In the genomic region with DNA sequence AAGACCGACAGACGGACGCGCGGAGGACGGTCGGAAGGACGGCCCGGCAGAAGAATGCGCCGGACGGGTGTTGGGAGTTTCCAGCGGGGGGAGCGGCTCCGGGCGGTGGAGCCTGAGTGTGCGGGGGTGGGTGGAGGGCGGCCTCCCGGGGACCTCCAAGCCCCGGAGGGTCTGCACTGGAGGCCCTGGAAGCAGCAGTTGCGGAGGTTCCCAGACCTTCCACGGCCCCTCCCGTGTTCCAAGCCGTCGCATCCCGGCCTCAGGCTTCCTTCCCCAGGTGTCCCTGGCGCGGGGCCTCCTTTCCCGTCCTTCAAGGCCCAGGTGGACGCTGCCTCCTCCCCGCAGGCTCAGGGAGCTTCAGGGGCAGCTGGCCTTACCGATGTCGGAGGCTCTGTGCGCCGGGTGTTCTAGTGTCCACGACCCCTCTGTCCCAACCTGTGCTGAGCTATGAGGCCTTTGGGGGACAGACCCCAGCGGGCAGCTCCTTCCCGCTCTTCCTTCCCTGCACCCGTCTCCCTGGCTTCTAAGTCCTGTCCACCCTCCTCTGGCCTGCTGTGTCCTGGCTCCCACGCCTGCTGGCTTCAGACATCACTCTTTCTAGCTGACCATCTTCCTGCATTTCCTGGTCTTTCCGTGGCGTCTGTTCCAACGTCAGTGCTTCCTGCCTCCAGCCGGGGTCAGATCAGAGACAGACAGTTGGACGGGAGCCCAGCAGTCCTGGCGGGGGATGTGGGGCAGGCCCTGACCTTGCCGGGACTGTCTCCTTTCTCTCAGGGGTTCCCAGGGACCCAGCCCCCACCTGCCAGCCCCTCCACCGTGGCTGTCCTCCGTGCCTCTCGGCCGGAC, we compare ENCODE assay signal across 9 cellular contexts. TPM values are rescaled to one million over a fixed set of nuclear protein-coding genes. Genes with fewer than 3 reads are reported as not detected.
DNase-seq lines count a peak whose midpoint lies in the region; ATAC-seq, FAIRE-seq and TF ChIP-seq lines count a peak whose summit lies in the region.
"Had no signal": no experiment of that assay in that cellular context is flagged by ENCODE, and none has a peak within 500 bp of the region (broad histone marks: within the 10 kb centered on the region; RNA-seq: fewer than 3 reads in every experiment).

No MANE protein-coding gene starts in this region.

- FAIRE-seq in HepG2 (lab: Jason Lieb, UNC) (no peak), urothelium cell line (lab: Jason Lieb, UNC) (no peak)

- TF ChIP-seq POLR2A in HepG2 (IDR thresholded peaks at IDR 0.05; ENCODE audit: insufficient read depth in 1 of 2, low read depth in 2 of 2, low read length in 2 of 2): no peak

- no peak for TF ChIP-seq RAD21 in HepG2 (CRISPR knock-in tag; IDR thresholded peaks at IDR 0.05)

- 47% methylated on average over 27 of the region's 51 CpGs for WGBS in HepG2 (ENCODE audit: low lambda C conversion rate)

- TF ChIP-seq CTCF in HepG2 (CRISPR knock-in tag; IDR thresholded peaks at IDR 0.05) (no peak), thoracic aorta (IDR thresholded peaks at IDR 0.05) (no peak)

- H3K79me2 ChIP-seq in HepG2 (ENCODE audit: insufficient read depth, low read length): no peaks in the 10 kb centered on the region

- H3K9ac ChIP-seq in HepG2 (ENCODE audit: insufficient read depth, low read depth, low read length): no peak overlapping the region

- intact Hi-C loops in HepG2 (cut with micrococcal nuclease; ENCODE audit: unreplicated experiment): no loop called here

- no peaks in the 10 kb centered on the region for H4K20me1 ChIP-seq in HepG2 (ENCODE audit: insufficient read depth, low read length)

- H3K27ac Mint-ChIP-seq in T-helper 2 cell treated with Interferon-gamma antibody and Interleukin-4, amounts not matched to agents 5 μg/mL and 100 μg/mL, for 36 hours: no peak overlapping the region

- in situ Hi-C loops in HepG2 (cut with HindIII; ENCODE audit: extremely low pct_ligation_motif_present, low pct_unique_long_range_greater_than_20kb): no loop called here

- no peaks in the 10 kb centered on the region for H3K36me3 Mint-ChIP-seq in T-helper 2 cell treated with Interferon-gamma antibody and Interleukin-4, amounts not matched to agents 5 μg/mL and 100 μg/mL, for 36 hours (ENCODE audit: low read depth)

- no peaks in the 10 kb centered on the region for H3K9me3 Mint-ChIP-seq in T-helper 2 cell treated with Interferon-gamma antibody and Interleukin-4, amounts not matched to agents 5 μg/mL and 100 μg/mL, for 36 hours

- POLR2A ChIA-PET in HepG2 (lab: Yijun Ruan, JAX): interaction anchor here (0.7 kb wide), 1 partner anchor 19 kb away, joined by 3 read pairs; a partner anchor contains a TSS

- H3K27ac ChIP-seq in cingulate gyrus (ENCODE audit: low read depth, low read length) (peak overlapping the region; percentile 47), HepG2 (ENCODE audit: extremely low read length, insufficient read depth, low read length) (no peak overlapping the region), thoracic aorta (peak overlapping the region in 1 of 2 donors; percentile 34)

- peak overlapping the region; percentile 29; the same call in 1 of the 2 replicates for H3K4me2 ChIP-seq in HepG2 (ENCODE audit: low read depth, low read length)

- no peak for DNase-seq in T-helper 2 cell treated with Interferon-gamma antibody and Interleukin-4, amounts not matched to agents 5 μg/mL and 100 μg/mL, for 36 hours (ENCODE audit: low spot score)
- DNase-seq in T-helper 2 cell: no peak
- no peak for DNase-seq in HepG2 (ENCODE audit: low spot score)
- no peak for DNase-seq in thoracic aorta (ENCODE audit: low spot score)
- DNase-seq in urothelium cell line (ENCODE audit: low spot score): no peak
- no peak for DNase-seq in KG1 (lab: John Stamatoyannopoulos, UW)
- no peak for DNase-seq in NCI-H345 treated with DMSO at 0.1 percent for 48 hours (lab: John Stamatoyannopoulos, UW; ENCODE audit: unreplicated experiment)
- DNase-seq: NCI-H748 treated with DMSO at 0.1 percent for 48 hours had no signal

- no peaks in the 10 kb centered on the region for H3K9me3 ChIP-seq in HepG2 (ENCODE audit: low read length)
- no peaks in the 10 kb centered on the region for H3K9me3 ChIP-seq in thoracic aorta

- peaks cover 46% of the 10 kb centered on the region for H3K27me3 Mint-ChIP-seq in T-helper 2 cell treated with Interferon-gamma antibody and Interleukin-4, amounts not matched to agents 5 μg/mL and 100 μg/mL, for 36 hours (ENCODE audit: low read depth)

- H2AFZ ChIP-seq in HepG2 (ENCODE audit: low read length): no peak overlapping the region

- H3K4me1 Mint-ChIP-seq in T-helper 2 cell treated with Interferon-gamma antibody and Interleukin-4, amounts not matched to agents 5 μg/mL and 100 μg/mL, for 36 hours (ENCODE audit: low read depth): peaks cover 4% of the 10 kb centered on the region

- peaks cover 72% of the 10 kb centered on the region for H3K4me1 ChIP-seq in HepG2 (ENCODE audit: insufficient read depth, low read length)
- peaks cover 15 to 18% of the 10 kb centered on the region in 2 donors for H3K4me1 ChIP-seq in thoracic aorta (ENCODE audit: control insufficient read depth in 1 of 2, low read depth in 2 of 2)

- no peak for TF ChIP-seq EP300 in HepG2 (IDR thresholded peaks at IDR 0.05; ENCODE audit: low read depth in 2 of 2, low read length in 2 of 2)
- no peak for TF ChIP-seq EP300 in HepG2 (CRISPR knock-in tag; IDR thresholded peaks at IDR 0.05; ENCODE audit: borderline replicate concordance)

- H3K27me3 ChIP-seq in HepG2 (ENCODE audit: control insufficient read depth in 1 of 2, insufficient read depth in 2 of 2, low read length in 2 of 2): peaks cover 4 to 39% of the 10 kb centered on the region in 2 experiments; a peak in 4 of 5 replicates
- H3K27me3 ChIP-seq in thoracic aorta (replicated peaks; ENCODE audit: insufficient read depth): peaks cover 12% of the 10 kb centered on the region

- H3K4me3 ChIP-seq in HepG2 (replicated peaks in 1 of 3; ENCODE audit: insufficient read depth in 1 of 3, low read depth in 2 of 3, low read length in 3 of 3) (peak overlapping the region in 1 of 3 experiments; percentile 10; a peak in 1 of 6 replicates), thoracic aorta (peak overlapping the region; percentile 63)

- ATAC-seq in HepG2 (no peak), thoracic aorta (ENCODE audit: insufficient number of reproducible peaks, low FRiP score, low read depth) (no peak)

- no TSS peak for BruUV-seq in HepG2 (replicated peaks; lab: Mats Ljungman, UMichigan)

- CTCF ChIA-PET in HepG2 (lab: Yijun Ruan, JAX; ENCODE audit: low intra/inter-chr PET ratio, low total read pairs): no interaction called here

- H3K36me3 ChIP-seq in HepG2 (replicated peaks in 1 of 2; ENCODE audit: control insufficient read depth in 1 of 2, insufficient read depth in 2 of 2, low read length in 2 of 2) (no peaks in the 10 kb centered on the region), thoracic aorta (no peaks in the 10 kb centered on the region)

- H3K4me3 Mint-ChIP-seq in T-helper 2 cell treated with Interferon-gamma antibody and Interleukin-4, amounts not matched to agents 5 μg/mL and 100 μg/mL, for 36 hours: peak overlapping the region; percentile 63

RNA-seq across cellular contexts. Expression of a gene that starts 5.6 kb away (rescaled TPM):
- total RNA-seq in HepG2 (2016; rRNA removed; fragmentation: Illumina TruSeq; extraction: Trizol) (0.14 and 0.22 TPM in 2 replicates), thoracic aorta (10 to 100 TPM in 1 of 2 donors, 1 to 10 TPM in 1; 8.5 to 16.9 TPM)
- total RNA-seq in HepG2 (2016; cell fraction: cytosol; rRNA removed; fragmentation: Illumina TruSeq; extraction: Trizol; ENCODE audit: low read depth): 0.26 and 0.30 TPM in 2 replicates
- total RNA-seq in HepG2 (2016; cell fraction: insoluble cytoplasmic fraction; rRNA removed; fragmentation: Illumina TruSeq; extraction: Trizol): 0.19 and 0.35 TPM in 2 replicates
- total RNA-seq in HepG2 (2016; cell fraction: membrane; rRNA removed; fragmentation: Illumina TruSeq; extraction: Trizol): 0.21 and 0.25 TPM in 2 replicates
- 0.19 and 0.22 TPM in 2 replicates for total RNA-seq in HepG2 (2016; cell fraction: nucleus; rRNA removed; fragmentation: Illumina TruSeq; extraction: Trizol)
- polyA plus RNA-seq in HepG2 (2011; rRNA removed): 0.46 and 0.73 TPM in 2 replicates
- polyA plus RNA-seq in HepG2 (2011; cell fraction: cytosol; rRNA removed): 0.74 and 1.0 TPM in 2 replicates
- 0.69 and 0.79 TPM in 2 replicates for polyA plus RNA-seq in HepG2 (2011; cell fraction: nucleus; rRNA removed)
- polyA plus RNA-seq in HepG2 (2012): 0.51 and 0.78 TPM in 2 replicates
- 0.21 and 0.42 TPM in 2 replicates for polyA plus RNA-seq in HepG2 (2016; cell fraction: cytosol; fragmentation: Illumina TruSeq; extraction: Trizol; ENCODE audit: low read depth)
- 0.17 and 0.46 TPM in 2 replicates for polyA plus RNA-seq in HepG2 (2016; cell fraction: insoluble cytoplasmic fraction; fragmentation: Illumina TruSeq; extraction: Trizol; ENCODE audit: low read depth)
- polyA plus RNA-seq in HepG2 (2016; cell fraction: membrane; fragmentation: Illumina TruSeq; extraction: Trizol; ENCODE audit: low read depth): 0.40 and 0.56 TPM in 2 replicates
- polyA plus RNA-seq in HepG2 (2016; cell fraction: nucleus; fragmentation: Illumina TruSeq; extraction: Trizol; ENCODE audit: insufficient read depth, low read depth): 0.36 and 0.52 TPM in 2 replicates
- 1.0 and 2.0 TPM in 2 replicates for polyA minus RNA-seq in HepG2 (2011; rRNA and poly(A)+ RNA removed; ENCODE audit: low replicate concordance)
- polyA minus RNA-seq in HepG2 (2011; cell fraction: cytosol; rRNA and poly(A)+ RNA removed): 0.59 and 0.88 TPM in 2 replicates
- 0.25 TPM in 1 of 2 replicates, not detected in the other for polyA minus RNA-seq in HepG2 (2011; cell fraction: nucleus; rRNA and poly(A)+ RNA removed)

RNA-seq across cellular contexts. Expression of a gene that starts 18.9 kb away (rescaled TPM):
- 7.0 and 14.2 TPM in 2 replicates for total RNA-seq in HepG2 (2016; rRNA removed; fragmentation: Illumina TruSeq; extraction: Trizol)
- 1.3 and 1.5 TPM in 2 replicates for total RNA-seq in HepG2 (2016; cell fraction: cytosol; rRNA removed; fragmentation: Illumina TruSeq; extraction: Trizol; ENCODE audit: low read depth)
- 6.7 and 14.2 TPM in 2 replicates for total RNA-seq in HepG2 (2016; cell fraction: insoluble cytoplasmic fraction; rRNA removed; fragmentation: Illumina TruSeq; extraction: Trizol)
- total RNA-seq in HepG2 (2016; cell fraction: membrane; rRNA removed; fragmentation: Illumina TruSeq; extraction: Trizol): 5.1 and 6.1 TPM in 2 replicates
- total RNA-seq in HepG2 (2016; cell fraction: nucleus; rRNA removed; fragmentation: Illumina TruSeq; extraction: Trizol): 10.4 and 11.5 TPM in 2 replicates
- polyA plus RNA-seq in HepG2 (2011; rRNA removed): 11.1 and 16.4 TPM in 2 replicates
- 14.3 and 20.7 TPM in 2 replicates for polyA plus RNA-seq in HepG2 (2011; cell fraction: cytosol; rRNA removed)
- 17.2 and 18.2 TPM in 2 replicates for polyA plus RNA-seq in HepG2 (2011; cell fraction: nucleus; rRNA removed)
- polyA plus RNA-seq in HepG2 (2012): 6.6 and 10.2 TPM in 2 replicates
- polyA plus RNA-seq in HepG2 (2016; cell fraction: cytosol; fragmentation: Illumina TruSeq; extraction: Trizol; ENCODE audit: low read depth): 1.1 and 1.2 TPM in 2 replicates
- 7.9 and 8.2 TPM in 2 replicates for polyA plus RNA-seq in HepG2 (2016; cell fraction: insoluble cytoplasmic fraction; fragmentation: Illumina TruSeq; extraction: Trizol; ENCODE audit: low read depth)
- 3.0 and 3.1 TPM in 2 replicates for polyA plus RNA-seq in HepG2 (2016; cell fraction: membrane; fragmentation: Illumina TruSeq; extraction: Trizol; ENCODE audit: low read depth)
- polyA plus RNA-seq in HepG2 (2016; cell fraction: nucleus; fragmentation: Illumina TruSeq; extraction: Trizol; ENCODE audit: insufficient read depth, low read depth): 20.6 and 20.8 TPM in 2 replicates
- 13.4 and 50.2 TPM in 2 replicates for polyA minus RNA-seq in HepG2 (2011; rRNA and poly(A)+ RNA removed; ENCODE audit: low replicate concordance)
- polyA minus RNA-seq in HepG2 (2011; cell fraction: cytosol; rRNA and poly(A)+ RNA removed): 29.6 and 30.9 TPM in 2 replicates
- polyA minus RNA-seq in HepG2 (2011; cell fraction: nucleus; rRNA and poly(A)+ RNA removed): 6.3 and 7.8 TPM in 2 replicates
- 10 to 100 TPM; 26.4 to 43.5 TPM for total RNA-seq in thoracic aorta

RNA-seq across cellular contexts. Expression of a gene that starts 41.3 kb away (rescaled TPM):
- total RNA-seq in HepG2 (2016; rRNA removed; fragmentation: Illumina TruSeq; extraction: Trizol) (38.7 and 45.8 TPM in 2 replicates), thoracic aorta (10 to 100 TPM; 37.2 to 40.6 TPM)
- 11.1 and 13.7 TPM in 2 replicates for total RNA-seq in HepG2 (2016; cell fraction: cytosol; rRNA removed; fragmentation: Illumina TruSeq; extraction: Trizol; ENCODE audit: low read depth)
- total RNA-seq in HepG2 (2016; cell fraction: insoluble cytoplasmic fraction; rRNA removed; fragmentation: Illumina TruSeq; extraction: Trizol): 33.9 and 46.1 TPM in 2 replicates
- 31.9 and 34.1 TPM in 2 replicates for total RNA-seq in HepG2 (2016; cell fraction: membrane; rRNA removed; fragmentation: Illumina TruSeq; extraction: Trizol)
- 19.5 and 22.8 TPM in 2 replicates for total RNA-seq in HepG2 (2016; cell fraction: nucleus; rRNA removed; fragmentation: Illumina TruSeq; extraction: Trizol)
- polyA plus RNA-seq in HepG2 (2011; rRNA removed): 26.5 and 38.0 TPM in 2 replicates
- polyA plus RNA-seq in HepG2 (2011; cell fraction: cytosol; rRNA removed): 31.2 and 47.6 TPM in 2 replicates
- 58.0 and 66.2 TPM in 2 replicates for polyA plus RNA-seq in HepG2 (2011; cell fraction: nucleus; rRNA removed)
- 37.0 and 38.0 TPM in 2 replicates for polyA plus RNA-seq in HepG2 (2012)
- 13.2 and 13.7 TPM in 2 replicates for polyA plus RNA-seq in HepG2 (2016; cell fraction: cytosol; fragmentation: Illumina TruSeq; extraction: Trizol; ENCODE audit: low read depth)
- 38.8 and 48.5 TPM in 2 replicates for polyA plus RNA-seq in HepG2 (2016; cell fraction: insoluble cytoplasmic fraction; fragmentation: Illumina TruSeq; extraction: Trizol; ENCODE audit: low read depth)
- 24.3 and 28.9 TPM in 2 replicates for polyA plus RNA-seq in HepG2 (2016; cell fraction: membrane; fragmentation: Illumina TruSeq; extraction: Trizol; ENCODE audit: low read depth)
- 40.4 and 45.0 TPM in 2 replicates for polyA plus RNA-seq in HepG2 (2016; cell fraction: nucleus; fragmentation: Illumina TruSeq; extraction: Trizol; ENCODE audit: insufficient read depth, low read depth)
- 63.2 and 70.3 TPM in 2 replicates for polyA minus RNA-seq in HepG2 (2011; rRNA and poly(A)+ RNA removed; ENCODE audit: low replicate concordance)
- polyA minus RNA-seq in HepG2 (2011; cell fraction: cytosol; rRNA and poly(A)+ RNA removed): 28.7 and 31.0 TPM in 2 replicates
- polyA minus RNA-seq in HepG2 (2011; cell fraction: nucleus; rRNA and poly(A)+ RNA removed): 10.3 and 11.6 TPM in 2 replicates

RNA-seq across cellular contexts. Expression of a gene that starts 45.4 kb away (rescaled TPM):
- total RNA-seq in HepG2 (2016; rRNA removed; fragmentation: Illumina TruSeq; extraction: Trizol): not detected in 2 replicates
- not detected in 2 replicates for total RNA-seq in HepG2 (2016; cell fraction: cytosol; rRNA removed; fragmentation: Illumina TruSeq; extraction: Trizol; ENCODE audit: low read depth)
- not detected in 2 replicates for total RNA-seq in HepG2 (2016; cell fraction: insoluble cytoplasmic fraction; rRNA removed; fragmentation: Illumina TruSeq; extraction: Trizol)
- total RNA-seq in HepG2 (2016; cell fraction: membrane; rRNA removed; fragmentation: Illumina TruSeq; extraction: Trizol): not detected in 2 replicates
- not detected in 2 replicates for total RNA-seq in HepG2 (2016; cell fraction: nucleus; rRNA removed; fragmentation: Illumina TruSeq; extraction: Trizol)
- polyA plus RNA-seq in HepG2 (2011; rRNA removed): not detected in 2 replicates
- polyA plus RNA-seq in HepG2 (2011; cell fraction: cytosol; rRNA removed): not detected in 2 replicates
- 0.45 and 0.50 TPM in 2 replicates for polyA plus RNA-seq in HepG2 (2011; cell fraction: nucleus; rRNA removed)
- polyA plus RNA-seq in HepG2 (2012): 0.27 and 0.35 TPM in 2 replicates
- not detected in 2 replicates for polyA plus RNA-seq in HepG2 (2016; cell fraction: cytosol; fragmentation: Illumina TruSeq; extraction: Trizol; ENCODE audit: low read depth)
- not detected in 2 replicates for polyA plus RNA-seq in HepG2 (2016; cell fraction: insoluble cytoplasmic fraction; fragmentation: Illumina TruSeq; extraction: Trizol; ENCODE audit: low read depth)
- polyA plus RNA-seq in HepG2 (2016; cell fraction: membrane; fragmentation: Illumina TruSeq; extraction: Trizol; ENCODE audit: low read depth): not detected in 2 replicates
- polyA plus RNA-seq in HepG2 (2016; cell fraction: nucleus; fragmentation: Illumina TruSeq; extraction: Trizol; ENCODE audit: insufficient read depth, low read depth): not detected in 2 replicates
- polyA minus RNA-seq in HepG2 (2011; rRNA and poly(A)+ RNA removed; ENCODE audit: low replicate concordance): 0.23 TPM in 1 of 2 replicates, not detected in the other
- not detected in 2 replicates for polyA minus RNA-seq in HepG2 (2011; cell fraction: cytosol; rRNA and poly(A)+ RNA removed)
- not detected in 2 replicates for polyA minus RNA-seq in HepG2 (2011; cell fraction: nucleus; rRNA and poly(A)+ RNA removed)
- not detected for total RNA-seq in thoracic aorta

RNA-seq across cellular contexts. Expression of a gene that starts 55.4 kb away (rescaled TPM):
- total RNA-seq in HepG2 (2016; rRNA removed; fragmentation: Illumina TruSeq; extraction: Trizol): 412 and 481 TPM in 2 replicates
- 96.3 and 106 TPM in 2 replicates for total RNA-seq in HepG2 (2016; cell fraction: cytosol; rRNA removed; fragmentation: Illumina TruSeq; extraction: Trizol; ENCODE audit: low read depth)
- total RNA-seq in HepG2 (2016; cell fraction: insoluble cytoplasmic fraction; rRNA removed; fragmentation: Illumina TruSeq; extraction: Trizol): 424 and 467 TPM in 2 replicates
- total RNA-seq in HepG2 (2016; cell fraction: membrane; rRNA removed; fragmentation: Illumina TruSeq; extraction: Trizol): 128 TPM in 2 replicates
- 195 and 203 TPM in 2 replicates for total RNA-seq in HepG2 (2016; cell fraction: nucleus; rRNA removed; fragmentation: Illumina TruSeq; extraction: Trizol)
- 182 and 243 TPM in 2 replicates for polyA plus RNA-seq in HepG2 (2011; rRNA removed)
- polyA plus RNA-seq in HepG2 (2011; cell fraction: cytosol; rRNA removed): 251 and 293 TPM in 2 replicates
- 210 and 235 TPM in 2 replicates for polyA plus RNA-seq in HepG2 (2011; cell fraction: nucleus; rRNA removed)
- polyA plus RNA-seq in HepG2 (2012): 190 and 205 TPM in 2 replicates
- polyA plus RNA-seq in HepG2 (2016; cell fraction: cytosol; fragmentation: Illumina TruSeq; extraction: Trizol; ENCODE audit: low read depth): 115 and 121 TPM in 2 replicates
- 587 and 625 TPM in 2 replicates for polyA plus RNA-seq in HepG2 (2016; cell fraction: insoluble cytoplasmic fraction; fragmentation: Illumina TruSeq; extraction: Trizol; ENCODE audit: low read depth)
- 115 and 122 TPM in 2 replicates for polyA plus RNA-seq in HepG2 (2016; cell fraction: membrane; fragmentation: Illumina TruSeq; extraction: Trizol; ENCODE audit: low read depth)
- 355 and 369 TPM in 2 replicates for polyA plus RNA-seq in HepG2 (2016; cell fraction: nucleus; fragmentation: Illumina TruSeq; extraction: Trizol; ENCODE audit: insufficient read depth, low read depth)
- polyA minus RNA-seq in HepG2 (2011; rRNA and poly(A)+ RNA removed; ENCODE audit: low replicate concordance): 270 and 721 TPM in 2 replicates
- 140 and 144 TPM in 2 replicates for polyA minus RNA-seq in HepG2 (2011; cell fraction: cytosol; rRNA and poly(A)+ RNA removed)
- 74.6 and 75.6 TPM in 2 replicates for polyA minus RNA-seq in HepG2 (2011; cell fraction: nucleus; rRNA and poly(A)+ RNA removed)
- 100 to 1,000 TPM; 172 to 193 TPM for total RNA-seq in thoracic aorta

Comparison
In these comparisons a context has a peak if more than half of its experiments do, and no peak if none do; other contexts are left out.
1. RNA of a gene that starts 5.6 kb away (total RNA-seq): 8.5 to 16.9 TPM in thoracic aorta; 0.14 to 0.35 TPM in HepG2; every median in the first group is over 4 times any median in the second.